Comparison of ENCODE assay signal across 18 cellular contexts in the genomic region with DNA sequence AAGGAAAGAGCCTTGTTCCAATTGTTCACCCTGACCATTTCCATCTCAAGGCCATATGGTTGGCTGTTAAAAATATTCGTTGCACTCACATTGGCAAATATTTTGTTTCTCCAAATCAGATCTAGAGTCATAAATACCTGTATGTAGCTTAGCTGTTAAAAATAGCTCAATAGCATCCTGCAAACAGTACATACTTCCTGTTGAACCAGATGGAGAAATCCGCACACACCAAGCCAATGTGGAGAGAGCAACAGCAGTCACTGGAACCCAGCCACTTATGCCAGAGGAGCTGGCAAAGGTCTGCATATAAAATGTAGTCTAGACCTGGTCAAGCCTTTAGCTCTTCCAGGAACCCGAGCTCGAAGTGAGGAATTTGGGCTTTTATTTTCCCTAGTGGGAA.
DNase-seq lines count a peak whose midpoint lies in the region; ATAC-seq lines count a peak whose summit lies in the region.
"Had no signal": no experiment of that assay in that cellular context is flagged by ENCODE, and none has a peak within 500 bp of the region (broad histone marks: within the 10 kb centered on the region; RNA-seq: fewer than 3 reads in every experiment).

No MANE protein-coding gene starts in this region.

- no peak for ATAC-seq in activated CD4-positive, alpha-beta T cell treated with anti-CD3 and anti-CD28 coated beads for 36 hours
- ATAC-seq in HG02588 (IDR thresholded peaks at IDR 0.05; ENCODE audit: unreplicated experiment): no peak
- ATAC-seq: CD8-positive, alpha-beta T cell; T-cell had no signal

- H3K4me3 Mint-ChIP-seq in activated CD4-positive, alpha-beta T cell treated with anti-CD3 and anti-CD28 coated beads for 36 hours: no peak overlapping the region
- H3K4me3 Mint-ChIP-seq: CD8-positive, alpha-beta T cell; T-cell had no signal

- H3K36me3 Mint-ChIP-seq in activated CD4-positive, alpha-beta T cell treated with anti-CD3 and anti-CD28 coated beads for 36 hours (ENCODE audit: low read depth): no peaks in the 10 kb centered on the region
- H3K36me3 Mint-ChIP-seq: CD8-positive, alpha-beta T cell; T-cell had no signal

- H3K4me1 Mint-ChIP-seq in activated CD4-positive, alpha-beta T cell treated with anti-CD3 and anti-CD28 coated beads for 36 hours: no peaks in the 10 kb centered on the region
- H3K4me1 Mint-ChIP-seq: T-cell had no signal

- CTCF ChIA-PET in activated CD4-positive, alpha-beta T cell treated with anti-CD3 and anti-CD28 coated beads for 36 hours (lab: Charles Lee): no interaction called here

- DNase-seq in NCI-H510A treated with DMSO at 0.1 percent for 48 hours (lab: John Stamatoyannopoulos, UW) (peak; percentile 47), NCI-H510A (lab: John Stamatoyannopoulos, UW) (no peak), DMS53 treated with DMSO at 0.1 percent for 48 hours (lab: John Stamatoyannopoulos, UW; ENCODE audit: unreplicated experiment) (peak; percentile 4), SHP77 (lab: John Stamatoyannopoulos, UW) (peak; percentile 22 to 52), lung microvascular endothelial cell (ENCODE audit: low read depth in 2 of 2) (peak; percentile 6 to 19), NCI-H526 (lab: John Stamatoyannopoulos, UW) (no peak)
- no peak for DNase-seq in activated CD4-positive, alpha-beta T cell treated with anti-CD3 and anti-CD28 coated beads for 36 hours
- DNase-seq: Calu3; CD8-positive, alpha-beta T cell; GF-D8; NCI-H1417 treated with DMSO at 0.1 percent for 48 hours; NCI-H187 treated with DMSO at 0.1 percent for 48 hours; NCI-H524; NK-92 treated with Interleukin-12 subunit alpha and Interleukin-12 subunit beta, amount 100 ng/mL, for 24 hours; Right ventricle myocardium superior; SK-N-SH; T-cell had no signal

- H3K9me3 Mint-ChIP-seq in activated CD4-positive, alpha-beta T cell treated with anti-CD3 and anti-CD28 coated beads for 36 hours (ENCODE audit: low read depth): no peaks in the 10 kb centered on the region

- POLR2A ChIA-PET in activated CD4-positive, alpha-beta T cell treated with anti-CD3 and anti-CD28 coated beads for 36 hours (lab: Charles Lee): no interaction called here

- no peaks in the 10 kb centered on the region for H3K27me3 Mint-ChIP-seq in activated CD4-positive, alpha-beta T cell treated with anti-CD3 and anti-CD28 coated beads for 36 hours

- intact Hi-C loops in activated CD4-positive, alpha-beta T cell treated with anti-CD3 and anti-CD28 coated beads for 36 hours (cut with DNase I, micrococcal nuclease): no loop called here

- H3K27ac Mint-ChIP-seq in activated CD4-positive, alpha-beta T cell treated with anti-CD3 and anti-CD28 coated beads for 36 hours: no peak overlapping the region
- H3K27ac Mint-ChIP-seq: CD8-positive, alpha-beta T cell; T-cell had no signal

Comparison
In these comparisons a context has a peak if more than half of its experiments do, and no peak if none do; other contexts are left out.
1. DNase-seq: peak in NCI-H510A treated with DMSO at 0.1 percent for 48 hours (single experiment), DMS53 treated with DMSO at 0.1 percent for 48 hours (single experiment), SHP77 (2 of 2) and lung microvascular endothelial cell (2 of 2); none in NCI-H510A (single experiment), activated CD4-positive, alpha-beta T cell treated with anti-CD3 and anti-CD28 coated beads for 36 hours (single experiment) and NCI-H526 (0 of 2).